In the genomic region with DNA sequence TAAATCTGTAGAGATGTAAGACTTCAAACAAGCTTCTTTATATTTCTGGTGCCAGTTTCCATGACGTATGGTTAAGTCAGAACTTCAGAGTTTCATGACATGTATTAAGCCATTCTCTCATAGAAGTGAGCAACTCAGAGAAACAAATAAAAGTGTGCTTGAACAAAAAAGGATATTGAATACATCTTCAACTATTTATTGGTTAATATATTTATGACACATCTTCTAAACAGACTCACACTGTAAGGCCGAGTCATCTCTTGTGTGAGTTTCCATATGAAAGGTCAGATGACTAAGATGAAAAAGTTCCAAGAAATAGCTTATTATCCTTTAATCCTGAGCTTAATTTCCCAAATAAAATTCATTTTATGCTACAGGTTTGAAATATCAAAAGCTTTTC, we compare ENCODE assay signal across 1 cellular context.
TF ChIP-seq lines count a peak whose summit lies in the region.

No MANE protein-coding gene starts in this region.

TF ChIP-seq in IMR-90, 13 proteins besides CTCF, POLR2A, EP300 and RAD21 (continued from another document):
- TF ChIP-seq, protein P1, sequence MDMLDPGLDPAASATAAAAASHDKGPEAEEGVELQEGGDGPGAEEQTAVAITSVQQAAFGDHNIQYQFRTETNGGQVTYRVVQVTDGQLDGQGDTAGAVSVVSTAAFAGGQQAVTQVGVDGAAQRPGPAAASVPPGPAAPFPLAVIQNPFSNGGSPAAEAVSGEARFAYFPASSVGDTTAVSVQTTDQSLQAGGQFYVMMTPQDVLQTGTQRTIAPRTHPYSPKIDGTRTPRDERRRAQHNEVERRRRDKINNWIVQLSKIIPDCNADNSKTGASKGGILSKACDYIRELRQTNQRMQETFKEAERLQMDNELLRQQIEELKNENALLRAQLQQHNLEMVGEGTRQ (IDR thresholded peaks at IDR 0.05; ENCODE audit: low read depth, low read length): no peak
- no peak for TF ChIP-seq NFE2L2 (IDR thresholded peaks at IDR 0.05; ENCODE audit: low read depth, low read length)
- no peak for TF ChIP-seq RCOR1 (IDR thresholded peaks at IDR 0.05; ENCODE audit: insufficient replicate concordance, low read length)
- TF ChIP-seq MXI1 (IDR thresholded peaks at IDR 0.05; ENCODE audit: borderline replicate concordance, low read depth, low read length): no peak
- no peak for TF ChIP-seq RFX5 (IDR thresholded peaks at IDR 0.05; ENCODE audit: low read depth, low read length)
- TF ChIP-seq, protein P2, sequence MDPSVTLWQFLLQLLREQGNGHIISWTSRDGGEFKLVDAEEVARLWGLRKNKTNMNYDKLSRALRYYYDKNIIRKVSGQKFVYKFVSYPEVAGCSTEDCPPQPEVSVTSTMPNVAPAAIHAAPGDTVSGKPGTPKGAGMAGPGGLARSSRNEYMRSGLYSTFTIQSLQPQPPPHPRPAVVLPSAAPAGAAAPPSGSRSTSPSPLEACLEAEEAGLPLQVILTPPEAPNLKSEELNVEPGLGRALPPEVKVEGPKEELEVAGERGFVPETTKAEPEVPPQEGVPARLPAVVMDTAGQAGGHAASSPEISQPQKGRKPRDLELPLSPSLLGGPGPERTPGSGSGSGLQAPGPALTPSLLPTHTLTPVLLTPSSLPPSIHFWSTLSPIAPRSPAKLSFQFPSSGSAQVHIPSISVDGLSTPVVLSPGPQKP (IDR thresholded peaks at IDR 0.05; ENCODE audit: borderline replicate concordance, low read depth, low read length): no peak
- TF ChIP-seq MAZ (IDR thresholded peaks at IDR 0.05; ENCODE audit: borderline replicate concordance, low read depth, low read length): no peak
- no peak for TF ChIP-seq SMC3 (IDR thresholded peaks at IDR 0.05; ENCODE audit: low read depth, low read length)
